19 cellular contexts compared by ENCODE assay signal in the genomic region with DNA sequence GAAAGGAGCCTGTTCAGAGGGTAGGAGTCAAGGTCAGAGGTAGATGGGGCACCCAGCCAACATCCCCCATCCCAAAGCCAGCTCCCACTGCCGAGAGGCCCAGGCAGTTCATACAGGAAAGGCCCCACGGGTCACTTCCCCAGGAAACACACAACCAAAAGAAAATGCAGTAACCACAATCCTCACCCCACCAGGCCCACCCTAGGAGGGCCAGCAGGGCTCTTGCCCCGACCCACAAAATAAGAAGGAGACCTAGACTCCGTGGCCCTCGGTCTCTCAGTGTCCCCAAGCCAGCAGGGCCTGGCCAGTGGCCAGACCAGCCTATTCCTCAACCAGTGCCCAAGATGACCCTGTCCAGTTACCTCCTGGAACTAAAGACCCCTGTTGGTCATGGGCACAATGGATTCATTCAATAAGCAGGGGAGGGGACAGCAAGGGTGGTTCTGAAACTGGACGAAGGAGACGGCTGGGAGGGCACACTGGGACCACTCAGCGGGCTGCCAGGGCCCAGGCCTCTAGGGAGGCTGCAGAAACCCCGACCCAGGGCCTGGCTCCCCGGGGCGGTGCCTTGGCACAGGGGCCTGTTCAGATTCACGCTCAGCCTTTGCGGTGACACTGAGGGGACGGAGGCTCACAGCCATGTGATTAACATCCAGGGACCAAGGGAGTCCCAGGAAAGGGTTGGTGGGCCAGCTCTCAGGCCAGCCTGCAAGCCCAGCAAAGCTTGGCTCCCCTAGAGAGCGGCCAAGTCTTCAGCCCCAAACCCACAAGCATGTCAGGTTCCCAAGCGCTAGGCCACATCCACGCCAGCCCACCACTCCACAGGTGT. TPM values are rescaled to one million over a fixed set of nuclear protein-coding genes. Genes with fewer than 3 reads are reported as not detected.
DNase-seq lines count a peak whose midpoint lies in the region; ATAC-seq and TF ChIP-seq lines count a peak whose summit lies in the region.
"Had no signal": no experiment of that assay in that cellular context is flagged by ENCODE, and none has a peak within 500 bp of the region (broad histone marks: within the 10 kb centered on the region; RNA-seq: fewer than 3 reads in every experiment).

No MANE protein-coding gene starts in this region.

- no peaks in the 10 kb centered on the region for H3K36me3 Mint-ChIP-seq in activated T-helper 2 cell treated with anti-CD3 and anti-CD28 coated beads, Interferon-gamma antibody, Interleukin-2, Interleukin-4, amounts not matched to agents 10 μg/mL and 5 μg/mL and 100 μg/mL, durations not matched to agents 14 hours and 24 hours and 36 hours (ENCODE audit: low read depth)
- H3K36me3 Mint-ChIP-seq: activated naive CD8-positive, alpha-beta T cell treated with anti-CD3 and anti-CD28 coated beads for 36 hours; immature natural killer cell had no signal

- H3K27ac Mint-ChIP-seq in activated T-helper 2 cell treated with anti-CD3 and anti-CD28 coated beads, Interferon-gamma antibody, Interleukin-2, Interleukin-4, amounts not matched to agents 10 μg/mL and 5 μg/mL and 100 μg/mL, durations not matched to agents 14 hours and 24 hours and 36 hours, result no peak overlapping the region
- H3K27ac Mint-ChIP-seq: activated naive CD8-positive, alpha-beta T cell treated with anti-CD3 and anti-CD28 coated beads for 36 hours; immature natural killer cell; T-helper 1 cell treated with Interleukin-12 subunit alpha and Interleukin-12 subunit beta and Interleukin-4 antibody, amounts not matched to agents 30 μg/mL and 1 μg/mL, for 36 hours had no signal

- H3K9me3 ChIP-seq in adrenal gland (replicated peaks in 1 of 3), result no peaks in the 10 kb centered on the region
- H3K9me3 ChIP-seq in gastrocnemius medialis, result no peaks in the 10 kb centered on the region

- H3K27me3 ChIP-seq in adrenal gland (no peaks in the 10 kb centered on the region), gastrocnemius medialis (no peaks in the 10 kb centered on the region)
- H3K27me3 ChIP-seq: cardiac muscle cell had no signal

- in situ Hi-C loops in gastrocnemius medialis (cut with MboI; ENCODE audit: low sequenced_read_pairs in 4 of 4), result no loop called here

- no peak for TF ChIP-seq CTCF in adrenal gland (IDR thresholded peaks at IDR 0.05)
- TF ChIP-seq CTCF in gastrocnemius medialis (IDR thresholded peaks at IDR 0.05 in 4 of 5, conservative IDR thresholded peaks at IDR 0.05 in 1 of 5), result no peak

- peaks cover 18% of the 10 kb centered on the region for H3K27me3 Mint-ChIP-seq in activated T-helper 2 cell treated with anti-CD3 and anti-CD28 coated beads, Interferon-gamma antibody, Interleukin-2, Interleukin-4, amounts not matched to agents 10 μg/mL and 5 μg/mL and 100 μg/mL, durations not matched to agents 14 hours and 24 hours and 36 hours (ENCODE audit: low read depth)

- no peak for TF ChIP-seq POLR2A in adrenal gland (IDR thresholded peaks at IDR 0.05)
- no peak for TF ChIP-seq POLR2A in gastrocnemius medialis (IDR thresholded peaks at IDR 0.05)

- no peak overlapping the region for H3K4me3 Mint-ChIP-seq in activated T-helper 2 cell treated with anti-CD3 and anti-CD28 coated beads, Interferon-gamma antibody, Interleukin-2, Interleukin-4, amounts not matched to agents 10 μg/mL and 5 μg/mL and 100 μg/mL, durations not matched to agents 14 hours and 24 hours and 36 hours (ENCODE audit: low read depth)
- H3K4me3 Mint-ChIP-seq: activated naive CD8-positive, alpha-beta T cell treated with anti-CD3 and anti-CD28 coated beads for 36 hours; immature natural killer cell; T-helper 1 cell treated with Interleukin-12 subunit alpha and Interleukin-12 subunit beta and Interleukin-4 antibody, amounts not matched to agents 30 μg/mL and 1 μg/mL, for 36 hours had no signal

- no peaks in the 10 kb centered on the region for H3K9me3 Mint-ChIP-seq in activated T-helper 2 cell treated with anti-CD3 and anti-CD28 coated beads, Interferon-gamma antibody, Interleukin-2, Interleukin-4, amounts not matched to agents 10 μg/mL and 5 μg/mL and 100 μg/mL, durations not matched to agents 14 hours and 24 hours and 36 hours
- H3K9me3 Mint-ChIP-seq: activated naive CD8-positive, alpha-beta T cell treated with anti-CD3 and anti-CD28 coated beads for 36 hours; immature natural killer cell; T-helper 1 cell treated with Interleukin-12 subunit alpha and Interleukin-12 subunit beta and Interleukin-4 antibody, amounts not matched to agents 30 μg/mL and 1 μg/mL, for 36 hours had no signal

- intact Hi-C loops in adrenal gland (cut with DNase I), result no loop called here
- intact Hi-C loops in gastrocnemius medialis (cut with DNase I; ENCODE audit: low total_unique reads), result no loop called here
- intact Hi-C loops in activated T-helper 2 cell treated with anti-CD3 and anti-CD28 coated beads, Interferon-gamma antibody, Interleukin-2, Interleukin-4, amounts not matched to agents 10 μg/mL and 5 μg/mL and 100 μg/mL, durations not matched to agents 14 hours and 24 hours and 36 hours (cut with micrococcal nuclease), result no loop called here

- H3K4me3 ChIP-seq in adrenal gland (no peak overlapping the region), gastrocnemius medialis (no peak overlapping the region)
- H3K4me3 ChIP-seq: cardiac muscle cell had no signal

- H3K36me3 ChIP-seq in adrenal gland (replicated peaks in 1 of 2) (peaks cover 0 to 8% of the 10 kb centered on the region in 2 donors), gastrocnemius medialis (no peaks in the 10 kb centered on the region)
- H3K36me3 ChIP-seq: cardiac muscle cell had no signal

- H3K27ac ChIP-seq in adrenal gland (peak overlapping the region in 2 of 5 donors; percentile 34 to 48), gastrocnemius medialis (peak overlapping the region in 3 of 4 donors; percentile 3 to 42 (median 13))
- H3K27ac ChIP-seq: cardiac muscle cell, RWPE1 had no signal

- peaks cover 0 to 39% of the 10 kb centered on the region in 2 donors for H3K4me1 ChIP-seq in adrenal gland (replicated peaks in 1 of 2)
- no peaks in the 10 kb centered on the region for H3K4me1 ChIP-seq in gastrocnemius medialis

- no peak for ATAC-seq in left lobe of liver
- ATAC-seq in gastrocnemius medialis, result no peak

- DNase-seq in ELF-1 (ENCODE audit: low read depth, low spot score) (peak; percentile 0), adrenal gland (peak in 5 of 7 donors; percentile 13 to 44 (median 29)), left lobe of liver (ENCODE audit: low spot score) (peak; percentile 40), gastrocnemius medialis (peak; percentile 1 to 13), NCI-H187 (lab: John Stamatoyannopoulos, UW) (no peak), NCI-H345 treated with DMSO at 0.1 percent for 48 hours (lab: John Stamatoyannopoulos, UW; ENCODE audit: unreplicated experiment) (no peak), GF-D8 (lab: John Stamatoyannopoulos, UW) (no peak)
- DNase-seq in activated T-helper 2 cell treated with anti-CD3 and anti-CD28 coated beads, Interferon-gamma antibody, Interleukin-2, Interleukin-4, amounts not matched to agents 10 μg/mL and 5 μg/mL and 100 μg/mL, durations not matched to agents 14 hours and 24 hours and 36 hours (ENCODE audit: low spot score), result no peak
- DNase-seq: activated CD4-positive, alpha-beta T cell treated with anti-CD3 and anti-CD28 coated beads for 1 hour; activated CD8-positive, alpha-beta memory T cell treated with anti-CD3 and anti-CD28 coated beads, Interleukin-2, amount 50 U/mL, for 48 hours; activated naive CD8-positive, alpha-beta T cell treated with anti-CD3 and anti-CD28 coated beads for 36 hours; DMS53; immature natural killer cell; MM.1S; NCI-H82; trophoblast cell had no signal

- WGBS in adrenal gland, 4 donors, result 68 to 75% (median 72%) methylated on average over 9 to 17 of the region's 17 CpGs

- no peaks in the 10 kb centered on the region for H3K4me1 Mint-ChIP-seq in activated T-helper 2 cell treated with anti-CD3 and anti-CD28 coated beads, Interferon-gamma antibody, Interleukin-2, Interleukin-4, amounts not matched to agents 10 μg/mL and 5 μg/mL and 100 μg/mL, durations not matched to agents 14 hours and 24 hours and 36 hours (ENCODE audit: low read depth)
- H3K4me1 Mint-ChIP-seq: activated naive CD8-positive, alpha-beta T cell treated with anti-CD3 and anti-CD28 coated beads for 36 hours had no signal

RNA-seq across cellular contexts. Expression of gene RAB3IL1, which starts 5.5 kb away (rescaled TPM):
- total RNA-seq in adrenal gland (10 to 100 TPM; 10.9 to 23.7 (median 20.1) TPM), left lobe of liver (4.0 TPM), gastrocnemius medialis (1 to 10 TPM; 3.9 to 5.4 (median 4.9) TPM)
- polyA plus RNA-seq in adrenal gland, result 10 to 100 TPM in 2 of 3 donors, 1 to 10 TPM in 1; 2.7 to 17.4 (median 15.5) TPM
- 0.09 TPM in 1 of 2 replicates, not detected in the other for total RNA-seq in activated T-helper 2 cell treated with anti-CD3 and anti-CD28 coated beads, Interferon-gamma antibody, Interleukin-2, Interleukin-4, amounts not matched to agents 10 μg/mL and 5 μg/mL and 100 μg/mL, durations not matched to agents 14 hours and 24 hours and 36 hours
- total RNA-seq: activated naive CD8-positive, alpha-beta T cell treated with anti-CD3 and anti-CD28 coated beads for 36 hours had no signal
- polyA plus RNA-seq: immature natural killer cell had no signal

RNA-seq across cellular contexts. Expression of gene FADS3, which starts 20.6 kb away (rescaled TPM):
- total RNA-seq in adrenal gland, result 100 to 1,000 TPM in 6 of 8 donors, 10 to 100 TPM in 2; 74.5 to 145 (median 112) TPM
- polyA plus RNA-seq in adrenal gland, result 100 to 1,000 TPM in 2 of 3 donors, 10 to 100 TPM in 1; 98.2 to 175 (median 103) TPM
- 15.0 TPM for total RNA-seq in left lobe of liver
- total RNA-seq in gastrocnemius medialis, result 100 to 1,000 TPM in 2 of 4 donors, 10 to 100 TPM in 2; 40.7 to 196 (median 89.0) TPM
- 22.1 and 24.1 TPM in 2 replicates for total RNA-seq in activated T-helper 2 cell treated with anti-CD3 and anti-CD28 coated beads, Interferon-gamma antibody, Interleukin-2, Interleukin-4, amounts not matched to agents 10 μg/mL and 5 μg/mL and 100 μg/mL, durations not matched to agents 14 hours and 24 hours and 36 hours

RNA-seq across cellular contexts. Expression of gene BEST1, which starts 38.2 kb away (rescaled TPM):
- total RNA-seq in adrenal gland, result 1 to 10 TPM; 2.4 to 5.2 (median 3.9) TPM
- polyA plus RNA-seq in adrenal gland, result 1 to 10 TPM; 1.4 to 6.8 (median 4.8) TPM
- total RNA-seq in left lobe of liver, result 0.63 TPM
- total RNA-seq in gastrocnemius medialis, result 1 to 10 TPM in 1 of 4 donors, under 1 TPM in 2, not detected in 1; 0.93 to 1.7 (median 0.94) TPM
- 0.09 TPM in 1 of 2 replicates, not detected in the other for total RNA-seq in activated T-helper 2 cell treated with anti-CD3 and anti-CD28 coated beads, Interferon-gamma antibody, Interleukin-2, Interleukin-4, amounts not matched to agents 10 μg/mL and 5 μg/mL and 100 μg/mL, durations not matched to agents 14 hours and 24 hours and 36 hours

RNA-seq across cellular contexts. Expression of gene FTH1, which starts 55.5 kb away (rescaled TPM):
- total RNA-seq in adrenal gland (1,000 to 10,000 TPM; 1,483 to 5,565 (median 3,595) TPM), left lobe of liver (938 TPM), gastrocnemius medialis (1,000 to 10,000 TPM; 1,340 to 3,366 (median 1,705) TPM)
- polyA plus RNA-seq in adrenal gland, result 1,000 to 10,000 TPM; 2,586 to 4,544 (median 2,902) TPM
- total RNA-seq in activated T-helper 2 cell treated with anti-CD3 and anti-CD28 coated beads, Interferon-gamma antibody, Interleukin-2, Interleukin-4, amounts not matched to agents 10 μg/mL and 5 μg/mL and 100 μg/mL, durations not matched to agents 14 hours and 24 hours and 36 hours, result 568 and 585 TPM in 2 replicates

Comparison
In these comparisons a context has a peak if more than half of its experiments do, and no peak if none do; other contexts are left out.
1. DNase-seq: peak in ELF-1 (single experiment), adrenal gland (5 of 7), left lobe of liver (single experiment) and gastrocnemius medialis (2 of 2); none in NCI-H187 (0 of 2), activated T-helper 2 cell treated with anti-CD3 and anti-CD28 coated beads, Interferon-gamma antibody, Interleukin-2, Interleukin-4, amounts not matched to agents 10 μg/mL and 5 μg/mL and 100 μg/mL, durations not matched to agents 14 hours and 24 hours and 36 hours (single experiment), NCI-H345 treated with DMSO at 0.1 percent for 48 hours (single experiment) and GF-D8 (single experiment).